8 cellular contexts compared by ENCODE assay signal in the genomic region with DNA sequence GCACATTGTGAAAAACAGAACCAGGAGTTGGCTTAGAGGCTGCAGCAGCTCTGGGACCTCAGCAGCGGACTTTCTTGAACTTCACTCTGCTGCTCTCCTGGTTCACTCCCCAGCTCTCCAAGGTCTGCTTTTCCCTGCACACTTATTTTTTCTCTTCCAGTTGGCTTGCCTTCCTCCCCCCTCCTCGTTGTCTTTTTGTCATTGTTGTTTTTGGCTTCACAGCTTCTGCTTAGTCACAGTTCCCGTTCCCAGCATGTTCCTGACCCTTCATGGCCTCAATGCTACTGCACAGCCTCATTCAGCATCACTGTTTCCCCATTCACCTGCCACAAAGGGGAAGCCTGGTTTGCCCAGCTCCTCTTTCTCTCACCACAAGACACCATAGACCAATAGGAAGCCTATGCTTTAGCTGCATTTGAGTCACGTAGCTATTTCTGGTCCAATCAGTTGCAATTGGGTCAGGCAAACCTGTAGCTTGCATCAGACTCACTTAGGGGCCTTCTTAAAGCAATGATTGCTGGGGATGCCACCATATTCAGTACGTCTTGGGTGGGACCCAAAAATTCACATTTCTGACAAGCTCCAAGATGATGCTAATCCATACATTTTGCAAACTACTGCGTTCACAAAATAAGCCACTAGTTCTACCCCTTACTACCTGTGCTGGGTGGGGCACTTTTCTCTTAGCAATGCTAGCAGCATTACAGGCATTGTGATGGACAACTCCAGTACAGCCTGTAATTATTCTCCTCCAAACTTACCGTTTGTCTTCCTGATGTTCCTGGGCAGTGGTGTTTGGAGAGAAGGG. TPM values are rescaled to one million over a fixed set of nuclear protein-coding genes. Genes with fewer than 3 reads are reported as not detected.
DNase-seq lines count a peak whose midpoint lies in the region; ATAC-seq and TF ChIP-seq lines count a peak whose summit lies in the region.
"Had no signal": no experiment of that assay in that cellular context is flagged by ENCODE, and none has a peak within 500 bp of the region (broad histone marks: within the 10 kb centered on the region; RNA-seq: fewer than 3 reads in every experiment).

No MANE protein-coding gene starts in this region.

- no peak overlapping the region for H3K4me3 ChIP-seq in fibroblast of mammary gland (ENCODE audit: control insufficient read depth, low read depth, low read length)
- peak overlapping the region; percentile 7 for H3K4me3 ChIP-seq in skeletal muscle satellite cell (ENCODE audit: low read length)
- H3K4me3 ChIP-seq in CD4-positive, alpha-beta memory T cell (ENCODE audit: low read length in 2 of 2): no peak overlapping the region

- no peaks in the 10 kb centered on the region for H3K36me3 Mint-ChIP-seq in CD4-positive, alpha-beta memory T cell

- DNase-seq in fibroblast of mammary gland (ENCODE audit: low read depth): peak; percentile 91
- DNase-seq in CD4-positive, alpha-beta memory T cell: no peak

- intact Hi-C loops in CD4-positive, alpha-beta memory T cell (cut with micrococcal nuclease): no loop called here

- CTCF ChIA-PET in CD4-positive, alpha-beta memory T cell (lab: Charles Lee; ENCODE audit: partially characterized antibody): interaction anchor here (1.2 kb wide), 1 partner anchor 124 kb away, joined by 3 read pairs; no protein-coding TSS in a partner anchor

- peaks cover 63% of the 10 kb centered on the region for H3K27me3 ChIP-seq in skeletal muscle satellite cell (ENCODE audit: control insufficient read depth, insufficient read depth, low read length)
- H3K27me3 ChIP-seq in CD4-positive, alpha-beta memory T cell (ENCODE audit: insufficient read depth, low read length): no peaks in the 10 kb centered on the region

- H3K4me3 Mint-ChIP-seq in CD4-positive, alpha-beta memory T cell: peak overlapping the region in 1 of 8 donors; percentile 0

- peak; percentile 58 for ATAC-seq in GM19035 (IDR thresholded peaks at IDR 0.05; ENCODE audit: unreplicated experiment)
- peak; percentile 55 for ATAC-seq in HG02981 (IDR thresholded peaks at IDR 0.05; ENCODE audit: unreplicated experiment)
- ATAC-seq in SK-N-SH treated with all-trans-retinoic acid at 6 μM for 48 hours: peak; percentile 63
- ATAC-seq in HG03175 (IDR thresholded peaks at IDR 0.05; ENCODE audit: unreplicated experiment): no peak

- peaks cover 8% of the 10 kb centered on the region for H3K4me1 ChIP-seq in skeletal muscle satellite cell (ENCODE audit: control insufficient read depth, insufficient read depth, low read length)
- peaks cover 3% of the 10 kb centered on the region for H3K4me1 ChIP-seq in CD4-positive, alpha-beta memory T cell (ENCODE audit: insufficient read depth, low read length)

- H3K9me3 ChIP-seq in skeletal muscle satellite cell (replicated peaks; ENCODE audit: low read length): no peaks in the 10 kb centered on the region
- H3K9me3 ChIP-seq in CD4-positive, alpha-beta memory T cell (ENCODE audit: control insufficient read depth in 1 of 2, low read length in 2 of 2): no peaks in the 10 kb centered on the region

- H3K27ac Mint-ChIP-seq in CD4-positive, alpha-beta memory T cell: peak overlapping the region in 2 of 7 donors; percentile 7 to 49

- peaks cover 0 to 3% (median under 1%) of the 10 kb centered on the region in 4 donors for H3K4me1 Mint-ChIP-seq in CD4-positive, alpha-beta memory T cell

- H3K4me2 ChIP-seq in skeletal muscle satellite cell (ENCODE audit: low read length): peak overlapping the region; percentile 59

- no peaks in the 10 kb centered on the region for H3K9me3 Mint-ChIP-seq in CD4-positive, alpha-beta memory T cell

- POLR2A ChIA-PET in CD4-positive, alpha-beta memory T cell (lab: Charles Lee; ENCODE audit: partially characterized antibody): interaction anchor here (2.3 kb wide), 1 partner anchor 18 kb away, joined by 9 read pairs; a partner anchor contains a TSS

- no peak for TF ChIP-seq CTCF in fibroblast of mammary gland (conservative IDR thresholded peaks at IDR 0.05; ENCODE audit: control insufficient read depth, insufficient read depth, low read depth, low read length)

- peaks cover 12 to 15% of the 10 kb centered on the region in 2 donors for H3K27me3 Mint-ChIP-seq in CD4-positive, alpha-beta memory T cell

- no peaks in the 10 kb centered on the region for H3K36me3 ChIP-seq in skeletal muscle satellite cell (ENCODE audit: insufficient read depth, low read length)
- no peaks in the 10 kb centered on the region for H3K36me3 ChIP-seq in CD4-positive, alpha-beta memory T cell (ENCODE audit: insufficient read depth, low read length)

- no peak overlapping the region for H3K27ac ChIP-seq in CD4-positive, alpha-beta memory T cell (ENCODE audit: low read depth, low read length)
- H3K27ac ChIP-seq: parathyroid adenoma had no signal

- no peak overlapping the region for H3K9ac ChIP-seq in skeletal muscle satellite cell (ENCODE audit: low read depth, low read length)
- H3K9ac ChIP-seq: parathyroid adenoma had no signal

TF ChIP-seq in SK-N-SH treated with all-trans-retinoic acid at 6 μM for 48 hours, 23 proteins besides CTCF, POLR2A, EP300 and RAD21:
- TF ChIP-seq ZFP30 (CRISPR knock-in tag; IDR thresholded peaks at IDR 0.05) (no peak), ZFP3 (CRISPR knock-in tag; IDR thresholded peaks at IDR 0.05) (no peak), ESRRG (CRISPR knock-in tag; IDR thresholded peaks at IDR 0.05) (no peak), ZNF70 (CRISPR knock-in tag; IDR thresholded peaks at IDR 0.05) (no peak), SNAI2 (CRISPR knock-in tag; IDR thresholded peaks at IDR 0.05) (no peak), ISL1 (CRISPR knock-in tag; IDR thresholded peaks at IDR 0.05) (no peak), BACH2 (CRISPR knock-in tag; IDR thresholded peaks at IDR 0.05; ENCODE audit: borderline replicate concordance) (no peak), PPARA (CRISPR knock-in tag; IDR thresholded peaks at IDR 0.05; ENCODE audit: borderline replicate concordance) (no peak), RARB (CRISPR knock-in tag; IDR thresholded peaks at IDR 0.05) (no peak), OSR1 (CRISPR knock-in tag; IDR thresholded peaks at IDR 0.05) (no peak), ARNTL (CRISPR knock-in tag; IDR thresholded peaks at IDR 0.05; ENCODE audit: borderline replicate concordance, low read depth) (no peak)
- TF ChIP-seq, protein P1, sequence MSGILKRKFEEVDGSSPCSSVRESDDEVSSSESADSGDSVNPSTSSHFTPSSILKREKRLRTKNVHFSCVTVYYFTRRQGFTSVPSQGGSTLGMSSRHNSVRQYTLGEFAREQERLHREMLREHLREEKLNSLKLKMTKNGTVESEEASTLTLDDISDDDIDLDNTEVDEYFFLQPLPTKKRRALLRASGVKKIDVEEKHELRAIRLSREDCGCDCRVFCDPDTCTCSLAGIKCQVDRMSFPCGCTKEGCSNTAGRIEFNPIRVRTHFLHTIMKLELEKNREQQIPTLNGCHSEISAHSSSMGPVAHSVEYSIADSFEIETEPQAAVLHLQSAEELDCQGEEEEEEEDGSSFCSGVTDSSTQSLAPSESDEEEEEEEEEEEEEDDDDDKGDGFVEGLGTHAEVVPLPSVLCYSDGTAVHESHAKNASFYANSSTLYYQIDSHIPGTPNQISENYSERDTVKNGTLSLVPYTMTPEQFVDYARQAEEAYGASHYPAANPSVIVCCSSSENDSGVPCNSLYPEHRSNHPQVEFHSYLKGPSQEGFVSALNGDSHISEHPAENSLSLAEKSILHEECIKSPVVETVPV (CRISPR knock-in tag; IDR thresholded peaks at IDR 0.05): no peak
- TF ChIP-seq, protein P2, sequence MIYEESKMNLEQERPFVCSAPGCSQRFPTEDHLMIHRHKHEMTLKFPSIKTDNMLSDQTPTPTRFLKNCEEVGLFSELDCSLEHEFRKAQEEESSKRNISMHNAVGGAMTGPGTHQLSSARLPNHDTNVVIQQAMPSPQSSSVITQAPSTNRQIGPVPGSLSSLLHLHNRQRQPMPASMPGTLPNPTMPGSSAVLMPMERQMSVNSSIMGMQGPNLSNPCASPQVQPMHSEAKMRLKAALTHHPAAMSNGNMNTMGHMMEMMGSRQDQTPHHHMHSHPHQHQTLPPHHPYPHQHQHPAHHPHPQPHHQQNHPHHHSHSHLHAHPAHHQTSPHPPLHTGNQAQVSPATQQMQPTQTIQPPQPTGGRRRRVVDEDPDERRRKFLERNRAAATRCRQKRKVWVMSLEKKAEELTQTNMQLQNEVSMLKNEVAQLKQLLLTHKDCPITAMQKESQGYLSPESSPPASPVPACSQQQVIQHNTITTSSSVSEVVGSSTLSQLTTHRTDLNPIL (CRISPR knock-in tag; IDR thresholded peaks at IDR 0.05; ENCODE audit: low read depth): no peak
- TF ChIP-seq, protein P3, sequence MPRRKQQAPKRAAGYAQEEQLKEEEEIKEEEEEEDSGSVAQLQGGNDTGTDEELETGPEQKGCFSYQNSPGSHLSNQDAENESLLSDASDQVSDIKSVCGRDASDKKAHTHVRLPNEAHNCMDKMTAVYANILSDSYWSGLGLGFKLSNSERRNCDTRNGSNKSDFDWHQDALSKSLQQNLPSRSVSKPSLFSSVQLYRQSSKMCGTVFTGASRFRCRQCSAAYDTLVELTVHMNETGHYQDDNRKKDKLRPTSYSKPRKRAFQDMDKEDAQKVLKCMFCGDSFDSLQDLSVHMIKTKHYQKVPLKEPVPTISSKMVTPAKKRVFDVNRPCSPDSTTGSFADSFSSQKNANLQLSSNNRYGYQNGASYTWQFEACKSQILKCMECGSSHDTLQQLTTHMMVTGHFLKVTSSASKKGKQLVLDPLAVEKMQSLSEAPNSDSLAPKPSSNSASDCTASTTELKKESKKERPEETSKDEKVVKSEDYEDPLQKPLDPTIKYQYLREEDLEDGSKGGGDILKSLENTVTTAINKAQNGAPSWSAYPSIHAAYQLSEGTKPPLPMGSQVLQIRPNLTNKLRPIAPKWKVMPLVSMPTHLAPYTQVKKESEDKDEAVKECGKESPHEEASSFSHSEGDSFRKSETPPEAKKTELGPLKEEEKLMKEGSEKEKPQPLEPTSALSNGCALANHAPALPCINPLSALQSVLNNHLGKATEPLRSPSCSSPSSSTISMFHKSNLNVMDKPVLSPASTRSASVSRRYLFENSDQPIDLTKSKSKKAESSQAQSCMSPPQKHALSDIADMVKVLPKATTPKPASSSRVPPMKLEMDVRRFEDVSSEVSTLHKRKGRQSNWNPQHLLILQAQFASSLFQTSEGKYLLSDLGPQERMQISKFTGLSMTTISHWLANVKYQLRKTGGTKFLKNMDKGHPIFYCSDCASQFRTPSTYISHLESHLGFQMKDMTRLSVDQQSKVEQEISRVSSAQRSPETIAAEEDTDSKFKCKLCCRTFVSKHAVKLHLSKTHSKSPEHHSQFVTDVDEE (CRISPR knock-in tag; IDR thresholded peaks at IDR 0.05): no peak

RNA-seq across cellular contexts. Expression of a gene that starts 7.8 kb away (rescaled TPM):
- 40.1 and 41.9 TPM in 2 replicates for total RNA-seq in skeletal muscle satellite cell (2012; rRNA removed)
- total RNA-seq in CD4-positive, alpha-beta memory T cell: 10 to 100 TPM; 13.9 to 14.9 TPM
- 10 to 100 TPM; 29.7 to 38.3 TPM for polyA plus RNA-seq in CD4-positive, alpha-beta memory T cell

RNA-seq across cellular contexts. Expression of a gene that starts 18.3 kb away (rescaled TPM):
- 27.1 and 35.4 TPM in 2 replicates for total RNA-seq in skeletal muscle satellite cell (2012; rRNA removed)
- total RNA-seq in CD4-positive, alpha-beta memory T cell: 10 to 100 TPM; 72.4 to 72.8 TPM
- polyA plus RNA-seq in CD4-positive, alpha-beta memory T cell: 10 to 100 TPM in 1 of 2 donors, 1 to 10 TPM in 1; 6.1 to 16.0 TPM
